ENCODE assay signal across 19 cellular contexts in genomic region chr12:26648066-26648465, GRCh38.
"Had no signal": no experiment of that assay in that cellular context is flagged by ENCODE, and none has a peak within 500 bp of the region (broad histone marks: within the 10 kb centered on the region; RNA-seq: fewer than 3 reads in every experiment).

No MANE protein-coding gene starts in this region.

- H3K4me1 Mint-ChIP-seq: nephron progenitor cell had no signal

- DNase-seq: activated CD4-positive, alpha-beta T cell treated with anti-CD3 and anti-CD28 coated beads for 4 hours; activated CD8-positive, alpha-beta T cell treated with anti-CD3 and anti-CD28 coated beads for 36 hours; activated gamma-delta T cell; activated naive CD8-positive, alpha-beta T cell treated with anti-CD3 and anti-CD28 coated beads, Interleukin-2, amount 10 ng/mL, durations not matched to agents 7 days and 5 days; activated T-cell treated with anti-CD3 and anti-CD28 coated beads, Interleukin-2, amount 50 U/mL, for 72 hours; dorsolateral prefrontal cortex; endodermal cell; erythroblast; hippocampal formation; left lung; nephron progenitor cell; stimulated activated CD4-positive, alpha-beta T cell treated with anti-CD3 and anti-CD28 coated beads, Interleukin-4, amount 100 ng/mL, for 1 hour; stimulated activated naive B cell treated with anti-CD40 and anti-IgM and Interleukin-4, amounts not matched to agents 10 μg/mL and 1 μg/mL and 100 μg/mL, for 72 hours; tibial artery; uterus; WERI-Rb-1 had no signal

- H3K9me3 ChIP-seq: tibial artery, uterus had no signal

- H3K4me3 Mint-ChIP-seq: activated CD8-positive, alpha-beta T cell treated with anti-CD3 and anti-CD28 coated beads for 36 hours; activated naive CD8-positive, alpha-beta T cell treated with anti-CD3 and anti-CD28 coated beads, Interleukin-2, amount 10 ng/mL, durations not matched to agents 7 days and 5 days; activated T-cell treated with anti-CD3 and anti-CD28 coated beads, Interleukin-2, amount 50 U/mL, for 72 hours; endodermal cell; memory B cell; nephron progenitor cell; stimulated activated naive B cell treated with anti-CD40 and anti-IgM and Interleukin-4, amounts not matched to agents 10 μg/mL and 1 μg/mL and 100 μg/mL, for 72 hours; T-helper 1 cell treated with Interleukin-12 subunit alpha and Interleukin-12 subunit beta and Interleukin-4 antibody, amounts not matched to agents 30 μg/mL and 1 μg/mL, for 36 hours had no signal

- H3K27me3 ChIP-seq: breast epithelium, dorsolateral prefrontal cortex, left lung, tibial artery, uterus had no signal

- H3K27me3 Mint-ChIP-seq: activated CD8-positive, alpha-beta T cell treated with anti-CD3 and anti-CD28 coated beads for 36 hours; activated naive CD8-positive, alpha-beta T cell treated with anti-CD3 and anti-CD28 coated beads, Interleukin-2, amount 10 ng/mL, durations not matched to agents 7 days and 5 days; memory B cell; stimulated activated naive B cell treated with anti-CD40 and anti-IgM and Interleukin-4, amounts not matched to agents 10 μg/mL and 1 μg/mL and 100 μg/mL, for 72 hours had no signal

- H3K4me1 ChIP-seq: breast epithelium, left lung, uterus had no signal

- H3K27ac Mint-ChIP-seq: activated CD8-positive, alpha-beta T cell treated with anti-CD3 and anti-CD28 coated beads for 36 hours; activated naive CD8-positive, alpha-beta T cell treated with anti-CD3 and anti-CD28 coated beads, Interleukin-2, amount 10 ng/mL, durations not matched to agents 7 days and 5 days; activated T-cell treated with anti-CD3 and anti-CD28 coated beads, Interleukin-2, amount 50 U/mL, for 72 hours; endodermal cell; memory B cell; nephron progenitor cell; stimulated activated naive B cell treated with anti-CD40 and anti-IgM and Interleukin-4, amounts not matched to agents 10 μg/mL and 1 μg/mL and 100 μg/mL, for 72 hours; T-helper 1 cell treated with Interleukin-12 subunit alpha and Interleukin-12 subunit beta and Interleukin-4 antibody, amounts not matched to agents 30 μg/mL and 1 μg/mL, for 36 hours had no signal

- H3K36me3 ChIP-seq: breast epithelium, uterus, WERI-Rb-1 had no signal

- H3K4me3 ChIP-seq: breast epithelium, dorsolateral prefrontal cortex, left lung, tibial artery, uterus had no signal

- H3K27ac ChIP-seq: breast epithelium, dorsolateral prefrontal cortex, left lung, tibial artery, uterus, WERI-Rb-1 had no signal
